Comparison of ENCODE assay signal across 18 cellular contexts in the genomic region with DNA sequence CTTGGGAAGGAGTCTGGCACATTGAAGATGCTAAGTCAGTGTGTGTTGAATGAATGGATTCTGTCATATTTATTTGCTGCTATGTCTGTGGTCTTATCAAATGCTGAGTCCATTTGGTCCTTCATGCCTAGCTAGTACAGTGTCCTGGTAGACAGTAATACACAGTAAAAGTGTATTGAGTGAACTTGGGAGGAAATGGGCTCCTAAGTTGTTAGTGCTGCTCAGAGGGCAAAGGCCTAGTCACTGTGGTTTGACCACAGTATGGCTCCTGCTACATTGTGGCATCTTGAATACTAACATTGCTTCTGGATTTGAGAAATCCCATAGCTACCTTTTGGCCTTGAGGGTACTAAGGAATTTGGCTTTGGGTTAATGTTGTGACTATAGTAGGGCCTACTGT. TPM values are rescaled to one million over a fixed set of nuclear protein-coding genes. Genes with fewer than 3 reads are reported as not detected.
DNase-seq lines count a peak whose midpoint lies in the region; ATAC-seq lines count a peak whose summit lies in the region.
"Had no signal": no experiment of that assay in that cellular context is flagged by ENCODE, and none has a peak within 500 bp of the region (broad histone marks: within the 10 kb centered on the region; RNA-seq: fewer than 3 reads in every experiment).

No MANE protein-coding gene starts in this region.

- peak; percentile 66 for ATAC-seq in activated CD8-positive, alpha-beta memory T cell treated with anti-CD3 and anti-CD28 coated beads, Interleukin-2, amount 10 ng/mL, durations not matched to agents 7 days and 5 days
- ATAC-seq in activated T-helper 17 cell treated with anti-CD3 and anti-CD28 coated beads, Interleukin-2, amount 50 U/mL, for 72 hours (replicated peaks): peak; percentile 78
- no peak for ATAC-seq in HG03571 (IDR thresholded peaks at IDR 0.05; ENCODE audit: unreplicated experiment)
- ATAC-seq: GM12878 had no signal

- H3K9me3 Mint-ChIP-seq in activated CD8-positive, alpha-beta memory T cell treated with anti-CD3 and anti-CD28 coated beads, Interleukin-2, amount 10 ng/mL, durations not matched to agents 7 days and 5 days (ENCODE audit: low read depth): no peaks in the 10 kb centered on the region
- no peaks in the 10 kb centered on the region for H3K9me3 Mint-ChIP-seq in activated T-helper 17 cell treated with anti-CD3 and anti-CD28 coated beads, Interleukin-2, amount 50 U/mL, for 72 hours
- H3K9me3 Mint-ChIP-seq: CD8-positive, alpha-beta memory T cell had no signal

- CTCF ChIA-PET in activated CD8-positive, alpha-beta memory T cell treated with anti-CD3 and anti-CD28 coated beads, Interleukin-2, amount 10 ng/mL, durations not matched to agents 7 days and 5 days (lab: Charles Lee): no interaction called here

- H3K27ac Mint-ChIP-seq in activated CD8-positive, alpha-beta memory T cell treated with anti-CD3 and anti-CD28 coated beads, Interleukin-2, amount 10 ng/mL, durations not matched to agents 7 days and 5 days: peak overlapping the region; percentile 10
- peak overlapping the region; percentile 40 for H3K27ac Mint-ChIP-seq in activated T-helper 17 cell treated with anti-CD3 and anti-CD28 coated beads, Interleukin-2, amount 50 U/mL, for 72 hours
- H3K27ac Mint-ChIP-seq: CD4-positive, CD25-positive, alpha-beta regulatory T cell; CD8-positive, alpha-beta memory T cell; H9 had no signal

- peaks cover 57% of the 10 kb centered on the region for H3K36me3 Mint-ChIP-seq in activated CD8-positive, alpha-beta memory T cell treated with anti-CD3 and anti-CD28 coated beads, Interleukin-2, amount 10 ng/mL, durations not matched to agents 7 days and 5 days
- peaks cover 93% of the 10 kb centered on the region for H3K36me3 Mint-ChIP-seq in activated T-helper 17 cell treated with anti-CD3 and anti-CD28 coated beads, Interleukin-2, amount 50 U/mL, for 72 hours (ENCODE audit: low read depth)

- DNase-seq in activated CD8-positive, alpha-beta memory T cell treated with anti-CD3 and anti-CD28 coated beads, Interleukin-2, amount 10 ng/mL, durations not matched to agents 7 days and 5 days: peak; percentile 40
- DNase-seq in activated CD8-positive, alpha-beta memory T cell treated with anti-CD3 and anti-CD28 coated beads, Interleukin-2, amount 50 U/mL, for 4 hours: no peak
- DNase-seq in M059J (ENCODE audit: low read depth): peak; percentile 32
- no peak for DNase-seq in epidermal melanocyte (ENCODE audit: insufficient read length, low spot score)
- DNase-seq: ACHN; BE2C; C1 segment of cervical spinal cord; CD4-positive, CD25-positive, alpha-beta regulatory T cell; CD8-positive, alpha-beta memory T cell; COR-L47; DMS 273 treated with DMSO at 0.1 percent for 48 hours; DMS53; DND-41; EL; H9 had no signal

- no peak overlapping the region for H3K4me3 Mint-ChIP-seq in activated CD8-positive, alpha-beta memory T cell treated with anti-CD3 and anti-CD28 coated beads, Interleukin-2, amount 10 ng/mL, durations not matched to agents 7 days and 5 days
- H3K4me3 Mint-ChIP-seq in activated T-helper 17 cell treated with anti-CD3 and anti-CD28 coated beads, Interleukin-2, amount 50 U/mL, for 72 hours: no peak overlapping the region
- H3K4me3 Mint-ChIP-seq: CD4-positive, CD25-positive, alpha-beta regulatory T cell; CD8-positive, alpha-beta memory T cell; H9 had no signal

- H3K4me1 Mint-ChIP-seq in activated CD8-positive, alpha-beta memory T cell treated with anti-CD3 and anti-CD28 coated beads, Interleukin-2, amount 10 ng/mL, durations not matched to agents 7 days and 5 days: peaks cover 26% of the 10 kb centered on the region
- H3K4me1 Mint-ChIP-seq in activated T-helper 17 cell treated with anti-CD3 and anti-CD28 coated beads, Interleukin-2, amount 50 U/mL, for 72 hours: peaks cover 21% of the 10 kb centered on the region
- H3K4me1 Mint-ChIP-seq: H9 had no signal

- H3K27me3 Mint-ChIP-seq in activated CD8-positive, alpha-beta memory T cell treated with anti-CD3 and anti-CD28 coated beads, Interleukin-2, amount 10 ng/mL, durations not matched to agents 7 days and 5 days: no peaks in the 10 kb centered on the region
- H3K27me3 Mint-ChIP-seq in activated T-helper 17 cell treated with anti-CD3 and anti-CD28 coated beads, Interleukin-2, amount 50 U/mL, for 72 hours: no peaks in the 10 kb centered on the region
- H3K27me3 Mint-ChIP-seq: CD4-positive, CD25-positive, alpha-beta regulatory T cell had no signal

RNA-seq across cellular contexts. Expression of gene MTM1, which starts 33.9 kb away (rescaled TPM):
- total RNA-seq in activated CD8-positive, alpha-beta memory T cell treated with anti-CD3 and anti-CD28 coated beads, Interleukin-2, amount 10 ng/mL, durations not matched to agents 7 days and 5 days: 10 to 100 TPM; 38.6 to 40.3 TPM
- total RNA-seq in M059J (2014; rRNA removed; shearing (Covaris generic)): 11.5 and 15.5 TPM in 2 replicates
- 10 to 100 TPM; 17.1 to 21.4 TPM for total RNA-seq in activated T-helper 17 cell treated with anti-CD3 and anti-CD28 coated beads, Interleukin-2, amount 50 U/mL, for 72 hours

Comparison
In these comparisons a context has a peak if more than half of its experiments do, and no peak if none do; other contexts are left out.
1. DNase-seq: peak in activated CD8-positive, alpha-beta memory T cell treated with anti-CD3 and anti-CD28 coated beads, Interleukin-2, amount 10 ng/mL, durations not matched to agents 7 days and 5 days (single experiment) and M059J (single experiment); none in activated CD8-positive, alpha-beta memory T cell treated with anti-CD3 and anti-CD28 coated beads, Interleukin-2, amount 50 U/mL, for 4 hours (single experiment) and epidermal melanocyte (single experiment).